Comparison of ENCODE assay signal across 1 cellular context in the genomic region with DNA sequence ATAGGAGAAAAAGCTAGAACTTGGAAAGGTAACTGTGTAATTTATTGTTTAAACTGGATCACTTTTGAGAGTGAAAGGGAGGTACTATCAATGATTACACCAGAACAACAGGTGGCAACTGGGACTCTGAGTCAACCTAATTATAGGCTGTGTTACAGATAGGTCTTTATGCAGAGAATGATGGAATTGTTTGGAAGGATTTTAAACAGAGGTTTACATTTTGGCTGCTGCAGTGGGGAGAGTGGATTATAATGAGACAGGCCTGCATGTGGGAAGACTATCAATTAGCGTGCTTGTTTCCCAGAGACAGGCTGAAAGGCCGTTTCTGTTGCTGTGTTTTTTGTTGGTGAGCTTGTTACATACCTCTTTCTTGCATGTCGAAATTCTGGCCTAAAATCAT.
TF ChIP-seq lines count a peak whose summit lies in the region.

No MANE protein-coding gene starts in this region.

TF ChIP-seq in H1, 55 proteins besides CTCF, POLR2A, EP300 and RAD21:
- TF ChIP-seq BRCA1 (IDR thresholded peaks at IDR 0.05; ENCODE audit: low read depth, low read length) (no peak), SAP30 (IDR thresholded peaks at IDR 0.05; ENCODE audit: insufficient read depth, insufficient replicate concordance, low read length) (no peak), RNF2 (IDR thresholded peaks at IDR 0.05; ENCODE audit: borderline replicate concordance, low read depth, low read length, missing control alignments, poor library complexity, severe bottlenecking) (no peak)
